8 cellular contexts compared by ENCODE assay signal in the genomic region with DNA sequence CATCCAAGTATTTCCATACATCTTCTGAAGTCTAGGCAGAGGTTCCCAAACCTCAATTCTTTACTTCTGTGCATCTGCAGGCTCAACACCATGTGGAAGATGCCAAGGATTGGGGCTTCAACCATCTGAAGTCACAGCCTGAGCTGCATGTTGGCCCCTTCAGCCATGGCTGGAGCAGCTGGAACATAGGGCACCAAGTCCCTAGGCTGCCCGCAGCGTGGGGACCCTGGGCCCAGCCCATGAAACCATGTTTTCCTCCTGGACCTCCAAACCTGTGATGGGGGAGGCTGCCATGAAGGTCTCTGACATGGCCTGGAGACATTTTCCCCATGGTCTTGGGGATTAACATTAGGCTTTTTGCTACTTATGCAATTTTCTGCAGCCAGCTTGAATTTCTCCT.
"Had no signal": no experiment of that assay in that cellular context is flagged by ENCODE, and none has a peak within 500 bp of the region (broad histone marks: within the 10 kb centered on the region; RNA-seq: fewer than 3 reads in every experiment).

No MANE protein-coding gene starts in this region.

- H3K27me3 Mint-ChIP-seq: IgD-negative memory B cell had no signal

- H3K4me1 Mint-ChIP-seq: IgD-negative memory B cell had no signal

- H3K9ac ChIP-seq: KMS-11 had no signal

- DNase-seq: IMR-90, KBM-7, KG1 had no signal

- H3K27ac ChIP-seq: HL-60, KMS-11 had no signal

- H3K4me3 Mint-ChIP-seq: IgD-negative memory B cell had no signal

- FAIRE-seq: HepG2, HTR-8/SVneo had no signal

- ATAC-seq: HepG2 had no signal

- H3K4me2 ChIP-seq: KMS-11 had no signal

- H3K36me3 Mint-ChIP-seq: IgD-negative memory B cell had no signal

- H3K27ac Mint-ChIP-seq: IgD-negative memory B cell had no signal
